8 cellular contexts compared by ENCODE assay signal in the genomic region with DNA sequence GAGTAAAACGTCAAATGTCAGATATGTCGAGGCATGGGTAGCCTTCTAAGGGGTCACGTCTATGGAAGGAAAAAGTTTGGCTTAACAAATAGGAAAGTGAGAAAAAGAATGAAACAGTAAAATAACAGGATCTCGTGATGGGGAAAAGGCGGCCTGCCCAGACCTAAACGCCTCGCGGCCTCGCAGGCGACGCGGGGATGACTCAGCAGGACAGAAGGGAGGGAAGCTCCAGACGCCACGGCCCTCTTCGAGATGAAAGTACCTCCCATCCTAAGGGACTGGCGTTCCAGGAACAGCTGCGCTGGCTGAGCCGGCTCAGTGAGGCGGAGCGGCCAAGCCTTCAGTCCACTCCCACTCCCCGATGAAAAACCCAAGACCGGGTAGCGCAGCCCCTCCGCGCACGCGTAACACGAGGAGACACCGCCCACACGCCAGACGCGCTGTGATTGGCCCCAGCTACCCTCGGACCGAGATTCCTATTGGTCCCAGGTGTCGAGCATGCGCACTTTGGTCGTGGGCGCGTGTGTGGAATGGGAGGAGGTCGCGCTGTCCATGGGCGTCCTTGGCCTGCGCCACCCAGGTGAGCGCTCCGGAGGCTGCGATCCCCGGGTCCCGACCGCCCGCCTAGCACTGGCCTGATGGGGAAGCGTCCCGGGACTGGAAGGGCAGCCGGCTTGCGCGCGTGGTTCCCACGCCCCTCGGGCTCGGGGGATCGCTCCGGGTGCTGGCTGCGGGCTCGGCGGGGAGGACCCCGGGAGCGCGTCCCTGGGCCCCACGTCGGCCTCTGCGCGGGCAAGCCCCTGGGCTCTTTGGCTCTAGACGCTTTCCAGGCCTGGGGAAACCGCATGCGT.
DNase-seq lines count a peak whose midpoint lies in the region; ATAC-seq and TF ChIP-seq lines count a peak whose summit lies in the region.

No MANE protein-coding gene starts in this region.

- H3K27ac ChIP-seq in BLaER1, result peak overlapping the region; percentile 81
- H3K27ac ChIP-seq in HUES6 (ENCODE audit: low read depth, low read length), result no peak overlapping the region
- peak overlapping the region; percentile 84 to 91 for H3K27ac ChIP-seq in right atrium auricular region
- H3K27ac ChIP-seq in sigmoid colon, result peak overlapping the region; percentile 76 to 83 (median 81)

- ATAC-seq in GM19467 (IDR thresholded peaks at IDR 0.05; ENCODE audit: unreplicated experiment), result peak; percentile 92

- 19 to 33% methylated on average over 74 of the region's 74 CpGs for WGBS in sigmoid colon, 2 donors

- H3K4me2 ChIP-seq in BLaER1, result peak overlapping the region; percentile 69

- TF ChIP-seq CTCF in right atrium auricular region (IDR thresholded peaks at IDR 0.05) (no peak), sigmoid colon (IDR thresholded peaks at IDR 0.05) (no peak)

- peak in 1 of 4 donors; percentile 31 for TF ChIP-seq EP300 in sigmoid colon (IDR thresholded peaks at IDR 0.05)

- H3K36me3 ChIP-seq in BLaER1 (peaks cover 17% of the 10 kb centered on the region), HUES6 (ENCODE audit: control insufficient read depth, insufficient read depth, low read length) (no peaks in the 10 kb centered on the region), right atrium auricular region (no peaks in the 10 kb centered on the region), sigmoid colon (peaks cover 0 to 13% (median 0%) of the 10 kb centered on the region in 4 donors)

- H3K27me3 ChIP-seq in BLaER1 (no peaks in the 10 kb centered on the region), HUES6 (ENCODE audit: control insufficient read depth, insufficient read depth, low read length) (no peaks in the 10 kb centered on the region), right atrium auricular region (no peaks in the 10 kb centered on the region), sigmoid colon (no peaks in the 10 kb centered on the region)

- peak in 1 of 2 donors; percentile 52 for TF ChIP-seq POLR2A in sigmoid colon (IDR thresholded peaks at IDR 0.05)

- H3K4me3 ChIP-seq in BLaER1, result peak overlapping the region; percentile 82
- H3K4me3 ChIP-seq in HUES6 (ENCODE audit: low read depth, low read length), result peak overlapping the region; percentile 32; the same call in 1 of the 2 replicates
- H3K4me3 ChIP-seq in right atrium auricular region, result peak overlapping the region; percentile 67 to 94
- H3K4me3 ChIP-seq in sigmoid colon, result peak overlapping the region; percentile 56 to 95 (median 84)

- H3K9ac ChIP-seq in BLaER1 (peak overlapping the region; percentile 83), HUES6 (ENCODE audit: low read length) (no peak overlapping the region)

- DNase-seq in SW480 (ENCODE audit: low spot score) (peak; percentile 95), anterior cingulate cortex (lab: John Stamatoyannopoulos, UW) (peak; percentile 46 to 94 (median 85)), right atrium auricular region (ENCODE audit: low spot score) (peak; percentile 86), sigmoid colon (peak; percentile 95), KG1 (lab: John Stamatoyannopoulos, UW) (no peak)

- H3K4me1 ChIP-seq in BLaER1 (peaks cover 14% of the 10 kb centered on the region), HUES6 (ENCODE audit: control insufficient read depth, insufficient read depth, low read length) (no peaks in the 10 kb centered on the region), right atrium auricular region (peaks cover 0 to 11% of the 10 kb centered on the region in 2 donors), sigmoid colon (peaks cover 0 to 20% (median 11%) of the 10 kb centered on the region in 4 donors)

- intact Hi-C loops in sigmoid colon (cut with DNase I), result no loop called here

- H4K20me1 ChIP-seq in BLaER1, result no peaks in the 10 kb centered on the region

- peaks cover 10% of the 10 kb centered on the region for H3K9me3 ChIP-seq in BLaER1
- H3K9me3 ChIP-seq in HUES6 (ENCODE audit: control insufficient read depth, insufficient read depth, low read depth, low read length), result peaks cover 5% of the 10 kb centered on the region
- H3K9me3 ChIP-seq in right atrium auricular region, result no peaks in the 10 kb centered on the region
- H3K9me3 ChIP-seq in sigmoid colon, result no peaks in the 10 kb centered on the region

Comparison
In these comparisons a context has a peak if more than half of its experiments do, and no peak if none do; other contexts are left out.
1. H3K4me3 ChIP-seq: peak in every context shown above with its lines; median percentile 84 in sigmoid colon; 82 in BLaER1; 80 in right atrium auricular region; 32 in HUES6.